ENCODE assay signal across 1 cellular context in genomic region chr5:17204133-17204489, GRCh38.
TF ChIP-seq lines count a peak whose summit lies in the region.

No MANE protein-coding gene starts in this region.

TF ChIP-seq in GM23338, 12 proteins besides CTCF, POLR2A, EP300 and RAD21 (continued from another document):
- TF ChIP-seq ZNF462 (CRISPR knock-in tag; IDR thresholded peaks at IDR 0.05) (no peak), JUNB (IDR thresholded peaks at IDR 0.05; ENCODE audit: unreplicated experiment) (no peak), REST (IDR thresholded peaks at IDR 0.05; ENCODE audit: unreplicated experiment) (no peak), NANOG (IDR thresholded peaks at IDR 0.05; ENCODE audit: borderline replicate concordance) (no peak), CREB1 (CRISPR knock-in tag; IDR thresholded peaks at IDR 0.05; ENCODE audit: low read depth) (no peak), EZH2 (IDR thresholded peaks at IDR 0.05; ENCODE audit: low read depth, unreplicated experiment) (no peak)
